Comparison of ENCODE assay signal across 8 cellular contexts in genomic region chr9:124342946-124343485, GRCh38.
DNase-seq lines count a peak whose midpoint lies in the region; ATAC-seq and TF ChIP-seq lines count a peak whose summit lies in the region.

No MANE protein-coding gene starts in this region.

- H3K4me1 ChIP-seq in thoracic aorta (ENCODE audit: control insufficient read depth in 1 of 2, low read depth in 2 of 2), result peaks cover 7 to 16% of the 10 kb centered on the region in 2 donors

- H3K4me1 Mint-ChIP-seq in MCF 10A (ENCODE audit: insufficient read depth, unreplicated experiment), result peaks cover 8% of the 10 kb centered on the region

- H3K27me3 Mint-ChIP-seq in MCF 10A (ENCODE audit: insufficient read depth, unreplicated experiment), result no peaks in the 10 kb centered on the region

- H3K9me3 ChIP-seq in thoracic aorta, result no peaks in the 10 kb centered on the region

- no peaks in the 10 kb centered on the region for H3K27me3 ChIP-seq in thoracic aorta (replicated peaks; ENCODE audit: insufficient read depth)

- ATAC-seq in thoracic aorta (ENCODE audit: insufficient number of reproducible peaks, low FRiP score, low read depth) (peak; percentile 89), GM18907 (IDR thresholded peaks at IDR 0.05; ENCODE audit: unreplicated experiment) (no peak)

- in situ Hi-C loops in ACHN (cut with HindIII; ENCODE audit: low pct_ligation_motif_present, low pct_unique_long_range_greater_than_20kb, low sequenced_read_pairs), result no loop called here
- in situ Hi-C loops in KBM-7 (cut with MboI; ENCODE audit: low pct_unique_long_range_greater_than_20kb, low sequenced_read_pairs), result no loop called here

- H3K27ac Mint-ChIP-seq in MCF 10A (ENCODE audit: low read depth, unreplicated experiment), result peak overlapping the region; percentile 58

- H3K4me3 ChIP-seq in thoracic aorta, result peak overlapping the region; percentile 59

- H3K9me3 Mint-ChIP-seq in MCF 10A (ENCODE audit: unreplicated experiment), result no peaks in the 10 kb centered on the region

- no peak overlapping the region for H3K4me3 Mint-ChIP-seq in MCF 10A (ENCODE audit: unreplicated experiment)

- H3K36me3 Mint-ChIP-seq in MCF 10A (ENCODE audit: insufficient read depth, unreplicated experiment), result peaks cover 36% of the 10 kb centered on the region

- H3K27ac ChIP-seq in thoracic aorta, result peak overlapping the region; percentile 58 to 80

- CTCF ChIA-PET in MCF 10A (lab: Yijun Ruan, JAX), result interaction anchor here (0.7 to 1.2 kb wide), 3 partner anchors 11 to 800 kb away, joined by 3 to 4 read pairs (median 4); no protein-coding TSS in a partner anchor

- intact Hi-C loops in MCF 10A (cut with micrococcal nuclease), result loop anchor here (2.0 kb wide), 1 partner anchor 216 kb away; no protein-coding TSS in a partner anchor

- DNase-seq in ACHN (peak; percentile 67), LHCN-M2 (ENCODE audit: low read depth) (peak; percentile 98), MCF 10A (ENCODE audit: unreplicated experiment) (peak; percentile 90), kidney tubule cell (ENCODE audit: low spot score) (peak; percentile 65), thoracic aorta (ENCODE audit: low spot score) (peak; percentile 63), KBM-7 (no peak)
- no peak for DNase-seq in stimulated activated CD4-positive, alpha-beta T cell treated with anti-CD3 and anti-CD28 coated beads, Interleukin-2, amount 100 ng/mL, for 48 hours

- TF ChIP-seq CTCF in MCF 10A (IDR thresholded peaks at IDR 0.05; ENCODE audit: unreplicated experiment) (no peak), thoracic aorta (IDR thresholded peaks at IDR 0.05) (no peak)

- BruUV-seq in MCF 10A (replicated peaks; lab: Mats Ljungman, UMichigan), result no TSS peak

- POLR2A ChIA-PET in MCF 10A (lab: Yijun Ruan, JAX), result interaction anchor here (0.6 kb wide), 1 partner anchor 267 kb away, joined by 3 read pairs; no protein-coding TSS in a partner anchor

- H3K36me3 ChIP-seq in thoracic aorta, result peaks cover 25% of the 10 kb centered on the region

Comparison
In these comparisons a context has a peak if more than half of its experiments do, and no peak if none do; other contexts are left out.
1. DNase-seq: peak in ACHN (single experiment), LHCN-M2 (single experiment), MCF 10A (single experiment), kidney tubule cell (single experiment) and thoracic aorta (single experiment); none in KBM-7 (single experiment) and stimulated activated CD4-positive, alpha-beta T cell treated with anti-CD3 and anti-CD28 coated beads, Interleukin-2, amount 100 ng/mL, for 48 hours (0 of 2).